In the genomic region with DNA sequence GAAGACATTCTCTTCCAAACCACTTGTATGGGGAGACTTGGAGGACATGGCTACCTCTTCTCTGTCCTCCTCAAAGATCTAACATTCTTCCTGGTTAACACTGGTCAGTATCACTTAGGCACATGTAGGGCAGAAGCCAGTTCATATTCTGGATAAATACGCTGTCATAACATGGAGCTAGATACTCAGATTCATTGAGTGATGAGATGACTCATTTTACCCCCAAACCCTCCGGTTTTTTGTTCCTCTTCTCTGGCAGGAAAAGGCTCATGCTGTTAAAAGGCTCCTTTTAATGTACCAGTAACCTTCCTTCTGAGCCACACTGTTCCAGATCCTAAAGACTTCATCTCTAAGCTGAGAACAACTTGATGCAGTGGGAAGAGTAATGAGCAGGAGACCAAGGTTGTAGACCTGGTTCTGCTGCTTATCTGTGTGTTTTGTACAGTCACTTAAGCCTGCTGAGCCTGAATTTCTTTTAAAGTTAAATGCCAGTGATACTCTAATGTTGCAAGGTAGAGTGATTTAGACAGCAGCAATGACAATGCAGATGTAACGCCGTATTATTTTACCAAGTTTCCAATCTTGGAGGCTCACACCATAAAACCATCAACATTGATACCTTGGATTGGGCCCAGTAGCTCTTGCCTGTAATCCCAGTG, we compare ENCODE assay signal across 14 cellular contexts. TPM values are rescaled to one million over a fixed set of nuclear protein-coding genes. Genes with fewer than 3 reads are reported as not detected.
DNase-seq lines count a peak whose midpoint lies in the region; ATAC-seq and TF ChIP-seq lines count a peak whose summit lies in the region.
"Had no signal": no experiment of that assay in that cellular context is flagged by ENCODE, and none has a peak within 500 bp of the region (broad histone marks: within the 10 kb centered on the region; RNA-seq: fewer than 3 reads in every experiment).

No MANE protein-coding gene starts in this region.

- H3K27me3 Mint-ChIP-seq in HFFc6 (ENCODE audit: insufficient read depth): peaks cover 6% of the 10 kb centered on the region
- H3K27me3 Mint-ChIP-seq in activated T-helper 17 cell treated with anti-CD3 and anti-CD28 coated beads, Interleukin-2, amount 50 U/mL, for 72 hours: peaks cover under 1% of the 10 kb centered on the region

- H3K4me1 Mint-ChIP-seq in HFFc6 (ENCODE audit: low read depth): peaks cover 41% of the 10 kb centered on the region
- peaks cover 20% of the 10 kb centered on the region for H3K4me1 Mint-ChIP-seq in activated T-helper 17 cell treated with anti-CD3 and anti-CD28 coated beads, Interleukin-2, amount 50 U/mL, for 72 hours

- CTCF ChIA-PET in A673 (lab: Charles Lee): no interaction called here

- peak overlapping the region; percentile 47; the same call in 1 of the 2 replicates for H3K4me3 Mint-ChIP-seq in HFFc6
- H3K4me3 Mint-ChIP-seq in activated T-helper 17 cell treated with anti-CD3 and anti-CD28 coated beads, Interleukin-2, amount 50 U/mL, for 72 hours: peak overlapping the region; percentile 21

- no peaks in the 10 kb centered on the region for H3K36me3 ChIP-seq in A673 (ENCODE audit: insufficient read depth, low read length, poor library complexity, severe bottlenecking)
- H3K36me3 ChIP-seq: right lobe of liver had no signal

- intact Hi-C loops in A673 (cut with micrococcal nuclease; ENCODE audit: unreplicated experiment): no loop called here

- no peaks in the 10 kb centered on the region for H3K27me3 ChIP-seq in A673 (replicated peaks; ENCODE audit: insufficient read depth, low read depth, low read length, poor library complexity)
- H3K27me3 ChIP-seq: right lobe of liver had no signal

- H3K9me3 Mint-ChIP-seq in HFFc6: peaks cover 4% of the 10 kb centered on the region; the same call in 1 of the 2 replicates
- H3K9me3 Mint-ChIP-seq in activated T-helper 17 cell treated with anti-CD3 and anti-CD28 coated beads, Interleukin-2, amount 50 U/mL, for 72 hours: no peaks in the 10 kb centered on the region

- no peak overlapping the region for H3K4me3 ChIP-seq in A673 (ENCODE audit: low read depth, low read length, poor library complexity, severe bottlenecking)
- H3K4me3 ChIP-seq: right lobe of liver had no signal

- BruUV-seq in A673 (replicated peaks; lab: Mats Ljungman, UMichigan): no TSS peak

- DNase-seq in A673 (ENCODE audit: low spot score): peak; percentile 9
- no peak for DNase-seq in HFFc6
- DNase-seq in lung microvascular endothelial cell (ENCODE audit: low read depth in 2 of 2): peak; percentile 37 to 53
- DNase-seq in SHP77 treated with DMSO at 0.1 percent for 48 hours (lab: John Stamatoyannopoulos, UW): no peak
- no peak for DNase-seq in AG08396 (ENCODE audit: low spot score)
- DNase-seq: activated CD8-positive, alpha-beta memory T cell treated with anti-CD3 and anti-CD28 coated beads for 24 hours; C1 segment of cervical spinal cord; NCI-H1092 treated with DMSO at 0.1 percent for 48 hours; right lobe of liver had no signal

- H3K36me3 Mint-ChIP-seq in HFFc6 (ENCODE audit: low read depth): 0 out of 2 replicates have a peak, but pooled peaks cover 4% of the 10 kb centered on the region
- H3K36me3 Mint-ChIP-seq in activated T-helper 17 cell treated with anti-CD3 and anti-CD28 coated beads, Interleukin-2, amount 50 U/mL, for 72 hours (ENCODE audit: low read depth): no peaks in the 10 kb centered on the region

- POLR2A ChIA-PET in A673 (lab: Charles Lee; ENCODE audit: low non-redundant PET): no interaction called here

- TF ChIP-seq CTCF in A673 (conservative IDR thresholded peaks at IDR 0.05; ENCODE audit: low read depth, low read length) (no peak), HFFc6 (IDR thresholded peaks at IDR 0.05) (no peak)

- no peaks in the 10 kb centered on the region for H3K9me3 ChIP-seq in A673 (ENCODE audit: low read depth, low read length, poor library complexity, severe bottlenecking)
- H3K9me3 ChIP-seq: right lobe of liver had no signal

- no peak overlapping the region for H3K27ac Mint-ChIP-seq in HFFc6
- peak overlapping the region; percentile 37 for H3K27ac Mint-ChIP-seq in activated T-helper 17 cell treated with anti-CD3 and anti-CD28 coated beads, Interleukin-2, amount 50 U/mL, for 72 hours

- peak; percentile 21 for ATAC-seq in activated T-helper 17 cell treated with anti-CD3 and anti-CD28 coated beads, Interleukin-2, amount 50 U/mL, for 72 hours (replicated peaks)
- no peak for ATAC-seq in HG03469 (IDR thresholded peaks at IDR 0.05; ENCODE audit: unreplicated experiment)
- ATAC-seq in GM19455 (IDR thresholded peaks at IDR 0.05; ENCODE audit: unreplicated experiment): no peak
- ATAC-seq: right lobe of liver had no signal

- H3K27ac ChIP-seq in A673 (ENCODE audit: low read depth, low read length, poor library complexity, severe bottlenecking): no peak overlapping the region
- H3K27ac ChIP-seq: epithelial cell of prostate, HL-60, right lobe of liver had no signal

- H3K4me1 ChIP-seq in A673 (ENCODE audit: insufficient read depth, low read length, poor library complexity, severe bottlenecking): no peaks in the 10 kb centered on the region
- H3K4me1 ChIP-seq: right lobe of liver had no signal

RNA-seq across cellular contexts. Expression of gene ELK3, which starts 57.3 kb away (rescaled TPM):
- 55.2 and 62.1 TPM in 2 replicates for total RNA-seq in A673 (2021)
- total RNA-seq in HFFc6 (2021; fragmentation: NEBNext Ultra II Directional; extraction: Animal tissue kit (Norgen Biotek cat#: 25700)): 10 to 100 TPM; 54.5 to 80.7 (median 71.9) TPM
- total RNA-seq in activated T-helper 17 cell treated with anti-CD3 and anti-CD28 coated beads, Interleukin-2, amount 50 U/mL, for 72 hours: 10 to 100 TPM; 31.3 to 39.2 TPM
- total RNA-seq in lung microvascular endothelial cell: 47.2 and 47.9 TPM in 2 replicates

Comparison
In these comparisons a context has a peak if more than half of its experiments do, and no peak if none do; other contexts are left out.
1. DNase-seq: peak in A673 (single experiment) and lung microvascular endothelial cell (2 of 2); none in HFFc6 (single experiment), SHP77 treated with DMSO at 0.1 percent for 48 hours (single experiment) and AG08396 (single experiment).